Comparison of ENCODE assay signal across 15 cellular contexts in genomic region chr7:81284576-81284975, GRCh38.
A peak's percentile ranks its signal among the peaks of the same experiment; 100 is the strongest.
DNase-seq lines count a peak whose midpoint lies in the region; ATAC-seq and TF ChIP-seq lines count a peak whose summit lies in the region.
"Had no signal": no experiment of that assay in that cellular context is flagged by ENCODE, and none has a peak within 500 bp of the region (broad histone marks: within the 10 kb centered on the region; RNA-seq: fewer than 3 reads in every experiment).

No MANE protein-coding gene starts in this region.

- H3K27me3 ChIP-seq in PC-3 (ENCODE audit: low read length), result no peaks in the 10 kb centered on the region
- H3K27me3 ChIP-seq in uterus, result no peaks in the 10 kb centered on the region
- H3K27me3 ChIP-seq in naive thymus-derived CD4-positive, alpha-beta T cell (ENCODE audit: control insufficient read depth in 2 of 2, insufficient read depth in 2 of 2, low read length in 2 of 2), result no peaks in the 10 kb centered on the region
- H3K27me3 ChIP-seq: esophagus muscularis mucosa had no signal

- TF ChIP-seq POLR2A in uterus (IDR thresholded peaks at IDR 0.05), result no peak

- peaks cover 13% of the 10 kb centered on the region for H3K4me1 ChIP-seq in PC-3 (ENCODE audit: insufficient read depth, low read length)
- H3K4me1 ChIP-seq in uterus, result no peaks in the 10 kb centered on the region
- H3K4me1 ChIP-seq in naive thymus-derived CD4-positive, alpha-beta T cell (ENCODE audit: control insufficient read depth in 2 of 2, insufficient read depth in 2 of 2, low read length in 2 of 2), result no peaks in the 10 kb centered on the region
- H3K4me1 ChIP-seq: esophagus muscularis mucosa had no signal

- no peaks in the 10 kb centered on the region for H3K4me1 Mint-ChIP-seq in naive thymus-derived CD4-positive, alpha-beta T cell
- H3K4me1 Mint-ChIP-seq: central memory CD8-positive, alpha-beta T cell had no signal

- H3K36me3 ChIP-seq in PC-3 (ENCODE audit: low read depth, low read length) (no peaks in the 10 kb centered on the region), uterus (no peaks in the 10 kb centered on the region)
- no peaks in the 10 kb centered on the region for H3K36me3 ChIP-seq in naive thymus-derived CD4-positive, alpha-beta T cell (ENCODE audit: control insufficient read depth in 2 of 3, insufficient read depth in 3 of 3, low read length in 3 of 3)
- H3K36me3 ChIP-seq: esophagus muscularis mucosa had no signal

- no peaks in the 10 kb centered on the region for H4K20me1 ChIP-seq in PC-3 (ENCODE audit: low read length)

- no peaks in the 10 kb centered on the region for H3K27me3 Mint-ChIP-seq in naive thymus-derived CD4-positive, alpha-beta T cell
- H3K27me3 Mint-ChIP-seq: central memory CD8-positive, alpha-beta T cell had no signal

- H3K9me3 Mint-ChIP-seq in naive thymus-derived CD4-positive, alpha-beta T cell, result peaks cover 0 to 12% (median 8%) of the 10 kb centered on the region in 11 donors

- no peak overlapping the region for H3K4me3 Mint-ChIP-seq in naive thymus-derived CD4-positive, alpha-beta T cell
- H3K4me3 Mint-ChIP-seq: CD8-positive, alpha-beta T cell; central memory CD8-positive, alpha-beta T cell had no signal

- ATAC-seq in PC-3 (peak; percentile 95), HG02763 (IDR thresholded peaks at IDR 0.05; ENCODE audit: unreplicated experiment) (no peak)
- ATAC-seq in naive thymus-derived CD4-positive, alpha-beta T cell, result no peak
- ATAC-seq: CD8-positive, alpha-beta T cell; sciatic nerve had no signal

- peak; percentile 43 for DNase-seq in GM03348 (ENCODE audit: low spot score)
- peak; percentile 68 for DNase-seq in PC-3
- DNase-seq in dedifferentiated amniotic fluid mesenchymal stem cell (ENCODE audit: extremely low spot score), result peak; percentile 33
- peak; percentile 58 for DNase-seq in non-pigmented ciliary epithelial cell (ENCODE audit: low read depth)
- no peak for DNase-seq in uterus
- DNase-seq in activated CD8-positive, alpha-beta memory T cell treated with anti-CD3 and anti-CD28 coated beads, Interleukin-2, amount 50 U/mL, for 48 hours, result no peak
- DNase-seq in naive thymus-derived CD4-positive, alpha-beta T cell, result no peak
- DNase-seq: activated CD4-positive, alpha-beta T cell treated with anti-CD3 and anti-CD28 coated beads, Interleukin-2, amount 50 U/mL, for 48 hours; activated gamma-delta T cell; CD8-positive, alpha-beta T cell; NCI-H774 had no signal

- no peaks in the 10 kb centered on the region for H3K79me2 ChIP-seq in PC-3 (ENCODE audit: low read length)

- POLR2A ChIA-PET in PC-3 (lab: Charles Lee; ENCODE audit: unreplicated experiment), result interaction anchor here (0.6 kb wide), 1 partner anchor 32 kb away, joined by 3 read pairs; no protein-coding TSS in a partner anchor
- POLR2A ChIA-PET in naive thymus-derived CD4-positive, alpha-beta T cell (lab: Charles Lee), result no interaction called here

- H3K27ac ChIP-seq in PC-3 (ENCODE audit: low read length) (peak overlapping the region; percentile 70), uterus (no peak overlapping the region)
- H3K27ac ChIP-seq in naive thymus-derived CD4-positive, alpha-beta T cell (ENCODE audit: low read depth, low read length), result no peak overlapping the region
- H3K27ac ChIP-seq: esophagus muscularis mucosa had no signal

- peak overlapping the region; percentile 54 for H3K4me2 ChIP-seq in PC-3 (ENCODE audit: low read length)

- intact Hi-C loops in PC-3 (cut with micrococcal nuclease), result no loop called here
- intact Hi-C loops in uterus (cut with DNase I; ENCODE audit: low total_unique reads), result no loop called here
- intact Hi-C loops in naive thymus-derived CD4-positive, alpha-beta T cell (cut with micrococcal nuclease), result no loop called here

- H3K9ac ChIP-seq in PC-3 (ENCODE audit: low read length), result no peak overlapping the region

- TF ChIP-seq CTCF in PC-3 (conservative IDR thresholded peaks at IDR 0.05; ENCODE audit: low read depth, low read length) (no peak), uterus (IDR thresholded peaks at IDR 0.05) (no peak)

- no peak overlapping the region for H3K27ac Mint-ChIP-seq in naive thymus-derived CD4-positive, alpha-beta T cell
- H3K27ac Mint-ChIP-seq: CD8-positive, alpha-beta T cell had no signal

- H3F3A ChIP-seq in PC-3 (ENCODE audit: low read length, unreplicated experiment), result peaks cover 5% of the 10 kb centered on the region

- H3K9me3 ChIP-seq in PC-3 (ENCODE audit: low read length) (no peaks in the 10 kb centered on the region), uterus (no peaks in the 10 kb centered on the region)
- no peaks in the 10 kb centered on the region for H3K9me3 ChIP-seq in naive thymus-derived CD4-positive, alpha-beta T cell (ENCODE audit: control insufficient read depth in 2 of 3, low read length in 3 of 3)

- H3K9me2 ChIP-seq in PC-3 (replicated peaks; ENCODE audit: low read length), result no peaks in the 10 kb centered on the region

- BruUV-seq in PC-3 (replicated peaks; lab: Mats Ljungman, UMichigan), result no TSS peak

- H2AFZ ChIP-seq in PC-3 (ENCODE audit: low read length), result no peak overlapping the region

- peaks cover 0 to 5% (median 0%) of the 10 kb centered on the region in 5 donors for H3K36me3 Mint-ChIP-seq in naive thymus-derived CD4-positive, alpha-beta T cell
- H3K36me3 Mint-ChIP-seq: CD8-positive, alpha-beta T cell had no signal

- CTCF ChIA-PET in PC-3 (lab: Charles Lee), result no interaction called here
- CTCF ChIA-PET in naive thymus-derived CD4-positive, alpha-beta T cell (lab: Charles Lee), result no interaction called here

- peak overlapping the region; percentile 28; the same call in 1 of the 2 replicates for H3K4me3 ChIP-seq in PC-3 (ENCODE audit: low read length)
- no peak overlapping the region for H3K4me3 ChIP-seq in uterus
- no peak overlapping the region for H3K4me3 ChIP-seq in naive thymus-derived CD4-positive, alpha-beta T cell (ENCODE audit: low read length)
- H3K4me3 ChIP-seq: esophagus muscularis mucosa had no signal

Comparison
In these comparisons a context has a peak if more than half of its experiments do, and no peak if none do; other contexts are left out.
1. DNase-seq: peak in GM03348 (single experiment), PC-3 (single experiment), dedifferentiated amniotic fluid mesenchymal stem cell (single experiment) and non-pigmented ciliary epithelial cell (single experiment); none in uterus (0 of 2), activated CD8-positive, alpha-beta memory T cell treated with anti-CD3 and anti-CD28 coated beads, Interleukin-2, amount 50 U/mL, for 48 hours (single experiment) and naive thymus-derived CD4-positive, alpha-beta T cell (0 of 9).